In genomic region chr19:2512523-2513431, GRCh38 we compare ENCODE assay signal across 25 cellular contexts. TPM values are rescaled to one million over a fixed set of nuclear protein-coding genes. Genes with fewer than 3 reads are reported as not detected.
A peak's percentile ranks its signal among the peaks of the same experiment; 100 is the strongest.
DNase-seq lines count a peak whose midpoint lies in the region; ATAC-seq and TF ChIP-seq lines count a peak whose summit lies in the region.
"Had no signal": no experiment of that assay in that cellular context is flagged by ENCODE, and none has a peak within 500 bp of the region (broad histone marks: within the 10 kb centered on the region; RNA-seq: fewer than 3 reads in every experiment).

No MANE protein-coding gene starts in this region.

- intact Hi-C loops in PC-3 (cut with micrococcal nuclease) (no loop called here), esophagus squamous epithelium (cut with DNase I) (no loop called here)

- no peak overlapping the region for H3K27ac ChIP-seq in gastroesophageal sphincter
- no peak overlapping the region for H3K27ac ChIP-seq in trophoblast cell (ENCODE audit: low read depth, low read length)
- H3K27ac ChIP-seq in PC-3 (ENCODE audit: low read length): no peak overlapping the region
- H3K27ac ChIP-seq in esophagus squamous epithelium: no peak overlapping the region
- H3K27ac ChIP-seq: heart left ventricle, SK-N-MC, testis had no signal

- H3K18ac ChIP-seq in trophoblast cell (ENCODE audit: low read length): no peak overlapping the region

- H4K20me1 ChIP-seq in PC-3 (ENCODE audit: low read length): no peaks in the 10 kb centered on the region

- TF ChIP-seq EP300 in gastroesophageal sphincter (IDR thresholded peaks at IDR 0.05): no peak

- TF ChIP-seq CTCF in gastroesophageal sphincter (IDR thresholded peaks at IDR 0.05) (no peak), PC-3 (conservative IDR thresholded peaks at IDR 0.05; ENCODE audit: low read depth, low read length) (no peak), esophagus squamous epithelium (IDR thresholded peaks at IDR 0.05) (no peak)

- H3K79me2 ChIP-seq in trophoblast cell (ENCODE audit: control insufficient read depth, insufficient read depth, low read length, poor library complexity) (peaks cover 1% of the 10 kb centered on the region), PC-3 (ENCODE audit: low read length) (no peaks in the 10 kb centered on the region)

- no peaks in the 10 kb centered on the region for H3K9me3 ChIP-seq in gastroesophageal sphincter
- peaks cover 3% of the 10 kb centered on the region for H3K9me3 ChIP-seq in trophoblast cell (ENCODE audit: insufficient read depth, low read depth, low read length)
- H3K9me3 ChIP-seq in PC-3 (ENCODE audit: low read length): no peaks in the 10 kb centered on the region
- no peaks in the 10 kb centered on the region for H3K9me3 ChIP-seq in esophagus squamous epithelium
- H3K9me3 ChIP-seq: heart left ventricle, testis had no signal

- H2AFZ ChIP-seq in trophoblast cell (ENCODE audit: insufficient read depth, low read length, poor library complexity): no peak overlapping the region
- H2AFZ ChIP-seq in PC-3 (ENCODE audit: low read length): no peak overlapping the region

- WGBS in gastroesophageal sphincter (ENCODE audit: low coverage in 1 of 2), 2 donors: 64% methylated on average over 3 of the region's 41 CpGs; no CpG with 5 or more reads in 1 of the 2 donors
- WGBS in trophoblast cell (ENCODE audit: extremely low coverage, insufficient coverage, insufficient read length): no CpG with 5 or more reads among the region's 41 CpGs
- 27 to 57% methylated on average over 3 to 13 of the region's 41 CpGs for WGBS in esophagus squamous epithelium, 2 donors

- peaks cover 11% of the 10 kb centered on the region for H3K79me1 ChIP-seq in trophoblast cell (ENCODE audit: low read length)

- H4K8ac ChIP-seq in trophoblast cell (ENCODE audit: low read depth, low read length): no peak overlapping the region

- DNase-seq in NCI-H1105 (lab: John Stamatoyannopoulos, UW): peak; percentile 6
- no peak for DNase-seq in NCI-H1105 treated with DMSO at 0.1 percent for 48 hours (lab: John Stamatoyannopoulos, UW)
- DNase-seq in H7: peak; percentile 69
- no peak for DNase-seq in trophoblast cell
- DNase-seq in PC-3: no peak
- no peak for DNase-seq in esophagus squamous epithelium (lab: John Stamatoyannopoulos, UW)
- DNase-seq: activated CD4-positive, alpha-beta memory T cell treated with anti-CD3 and anti-CD28 coated beads, Interleukin-2, amount 10 ng/mL, durations not matched to agents 7 days and 5 days; activated CD4-positive, CD25-positive, alpha-beta regulatory T cell treated with anti-CD3 and anti-CD28 coated beads, Interleukin-2, amount 50 U/mL, for 72 hours; activated naive CD4-positive, alpha-beta T cell treated with anti-CD3 and anti-CD28 coated beads, Interleukin-2, amount 50 U/mL, for 16 hours; amniotic stem cell; CD8-positive, alpha-beta T cell; GDM1; Karpas-422; kidney glomerular epithelial cell; NCI-H187; NCI-H2227 treated with DMSO at 0.1 percent for 48 hours; NCI-H526 treated with DMSO at 0.1 percent for 48 hours; stimulated activated CD4-positive, alpha-beta T cell treated with anti-CD3 and anti-CD28 coated beads, Interleukin-4, amount 100 ng/mL, for 24 hours; T-helper 17 cell; testis had no signal

- H3K9me2 ChIP-seq in PC-3 (replicated peaks; ENCODE audit: low read length): no peaks in the 10 kb centered on the region

- H3K36me3 ChIP-seq in H7 (replicated peaks; ENCODE audit: control insufficient read depth, insufficient read depth, low read length): no peaks in the 10 kb centered on the region
- H3K36me3 ChIP-seq in gastroesophageal sphincter: no peaks in the 10 kb centered on the region
- no peaks in the 10 kb centered on the region for H3K36me3 ChIP-seq in trophoblast cell (ENCODE audit: control insufficient read depth in 1 of 2, insufficient read depth in 2 of 2, low read length in 2 of 2)
- H3K36me3 ChIP-seq in PC-3 (ENCODE audit: low read depth, low read length): no peaks in the 10 kb centered on the region
- no peaks in the 10 kb centered on the region for H3K36me3 ChIP-seq in esophagus squamous epithelium
- H3K36me3 ChIP-seq: heart left ventricle had no signal

- H2BK120ac ChIP-seq in trophoblast cell (ENCODE audit: insufficient read depth, low read length, poor library complexity): peak overlapping the region; percentile 38

- H4K91ac ChIP-seq in trophoblast cell (ENCODE audit: low read depth, low read length): peak overlapping the region; percentile 48

- TF ChIP-seq POLR2A in gastroesophageal sphincter (IDR thresholded peaks at IDR 0.05) (no peak), esophagus squamous epithelium (IDR thresholded peaks at IDR 0.05) (no peak)

- H4K12ac ChIP-seq in trophoblast cell (ENCODE audit: low read depth, low read length): no peak overlapping the region

- H3K4me3 ChIP-seq in H7 (ENCODE audit: insufficient read depth, low read depth, low read length) (no peak overlapping the region), gastroesophageal sphincter (no peak overlapping the region), trophoblast cell (ENCODE audit: low read depth, low read length) (no peak overlapping the region), PC-3 (ENCODE audit: low read length) (no peak overlapping the region), esophagus squamous epithelium (peak overlapping the region in 1 of 4 donors; percentile 12)
- H3K4me3 ChIP-seq: heart left ventricle, SK-N-MC, testis had no signal

- POLR2A ChIA-PET in PC-3 (lab: Charles Lee; ENCODE audit: unreplicated experiment): no interaction called here

- no peak overlapping the region for H2BK5ac ChIP-seq in trophoblast cell (ENCODE audit: low read depth, low read length, poor library complexity)

- peak overlapping the region; percentile 65 for H2BK12ac ChIP-seq in trophoblast cell (ENCODE audit: low read length)

- BruUV-seq in PC-3 (replicated peaks; lab: Mats Ljungman, UMichigan): no TSS peak

- ATAC-seq in gastroesophageal sphincter (peak; percentile 16), GM21576 (IDR thresholded peaks at IDR 0.05; ENCODE audit: unreplicated experiment) (no peak), PC-3 (no peak)
- ATAC-seq: activated T-helper 17 cell treated with anti-CD3 and anti-CD28 coated beads, Interleukin-2, amount 50 U/mL, for 72 hours; CD8-positive, alpha-beta T cell; T-helper 17 cell had no signal

- H2AK5ac ChIP-seq in trophoblast cell (ENCODE audit: low read length): peak overlapping the region; percentile 62

- CTCF ChIA-PET in PC-3 (lab: Charles Lee): no interaction called here

- no peaks in the 10 kb centered on the region for H3F3A ChIP-seq in PC-3 (ENCODE audit: low read length, unreplicated experiment)

- peak overlapping the region; percentile 13 for H3K4ac ChIP-seq in trophoblast cell (ENCODE audit: low read depth, low read length)

- H3K27me3 ChIP-seq in H7 (ENCODE audit: control insufficient read depth, insufficient read depth, low read length) (no peaks in the 10 kb centered on the region), gastroesophageal sphincter (no peaks in the 10 kb centered on the region), trophoblast cell (ENCODE audit: insufficient read depth, low read length) (no peaks in the 10 kb centered on the region), PC-3 (ENCODE audit: low read length) (no peaks in the 10 kb centered on the region), esophagus squamous epithelium (no peaks in the 10 kb centered on the region)
- H3K27me3 ChIP-seq: heart left ventricle, testis had no signal

- no peaks in the 10 kb centered on the region for H3K4me1 ChIP-seq in gastroesophageal sphincter
- peaks cover 6% of the 10 kb centered on the region in 2 experiments for H3K4me1 ChIP-seq in trophoblast cell (ENCODE audit: control insufficient read depth in 1 of 2, insufficient read depth in 2 of 2, low read length in 2 of 2)
- no peaks in the 10 kb centered on the region for H3K4me1 ChIP-seq in PC-3 (ENCODE audit: insufficient read depth, low read length)
- peaks cover 10 to 41% (median 14%) of the 10 kb centered on the region in 3 donors for H3K4me1 ChIP-seq in esophagus squamous epithelium
- H3K4me1 ChIP-seq: testis had no signal

- H3K23ac ChIP-seq in trophoblast cell (ENCODE audit: low read length): no peak overlapping the region

- H3K4me2 ChIP-seq in trophoblast cell (ENCODE audit: low read length) (no peak overlapping the region), PC-3 (ENCODE audit: low read length) (no peak overlapping the region)

- no peak overlapping the region for H3K14ac ChIP-seq in trophoblast cell (ENCODE audit: low read length)

- H3K9ac ChIP-seq in trophoblast cell (ENCODE audit: low read length): no peak overlapping the region
- no peak overlapping the region for H3K9ac ChIP-seq in PC-3 (ENCODE audit: low read length)

RNA-seq across cellular contexts. Expression of gene GADD45B, which starts 36.9 kb away (rescaled TPM):
- total RNA-seq in H7 (2014; rRNA removed; shearing (Covaris generic)): 29.4 and 39.9 TPM in 2 replicates
- 100 to 1,000 TPM in 1 of 4 donors, 10 to 100 TPM in 3; 69.9 to 374 (median 88.7) TPM for total RNA-seq in gastroesophageal sphincter
- polyA plus RNA-seq in trophoblast cell (2013): 89.4 and 93.2 TPM in 2 replicates
- total RNA-seq in PC-3 (2014; rRNA removed): 137 and 154 TPM in 2 replicates
- 10 to 100 TPM; 21.6 to 40.1 (median 28.7) TPM for total RNA-seq in esophagus squamous epithelium

RNA-seq across cellular contexts. Expression of gene LMNB2, which starts 56.0 kb away (rescaled TPM):
- total RNA-seq in H7 (2014; rRNA removed; shearing (Covaris generic)): 204 and 229 TPM in 2 replicates
- total RNA-seq in gastroesophageal sphincter (10 to 100 TPM; 17.4 to 41.5 (median 26.8) TPM), PC-3 (2014; rRNA removed) (220 and 327 TPM in 2 replicates), esophagus squamous epithelium (10 to 100 TPM; 38.7 to 93.3 (median 61.4) TPM)
- polyA plus RNA-seq in trophoblast cell (2013): 103 and 105 TPM in 2 replicates

Comparison
In these comparisons a context has a peak if more than half of its experiments do, and no peak if none do; other contexts are left out.
1. DNase-seq: peak in NCI-H1105 (single experiment) and H7 (single experiment); none in NCI-H1105 treated with DMSO at 0.1 percent for 48 hours (single experiment), trophoblast cell (0 of 2), PC-3 (single experiment) and esophagus squamous epithelium (single experiment).